21 cellular contexts compared by ENCODE assay signal in genomic region chr5:158011420-158011819, GRCh38.
"Had no signal": no experiment of that assay in that cellular context is flagged by ENCODE, and none has a peak within 500 bp of the region (broad histone marks: within the 10 kb centered on the region; RNA-seq: fewer than 3 reads in every experiment).

No MANE protein-coding gene starts in this region.

- H3K4me3 ChIP-seq: MG63, SJSA1, SK-N-MC had no signal

- H3K27ac ChIP-seq: SJSA1, SK-N-MC had no signal

- DNase-seq: IMR-90, Karpas-422, KG1, MG63, NCI-H1092, NCI-H146, NCI-H1694 treated with DMSO at 0.1 percent for 48 hours, NCI-H1930, NCI-H2081, NCI-H2107, NCI-H2171 treated with DMSO at 0.1 percent for 48 hours, NCI-H226, NCI-H446, NCI-H510A, NCI-H524 treated with DMSO at 0.1 percent for 48 hours, NCI-H774, Right ventricle myocardium superior, RPMI8226, SIG-M5 had no signal

- H3K36me3 ChIP-seq: MG63, SJSA1 had no signal

- H3K27me3 ChIP-seq: SJSA1 had no signal

- H3K4me1 ChIP-seq: SJSA1 had no signal

- H3K9me3 ChIP-seq: MG63, SJSA1 had no signal
